ENCODE assay signal across 8 cellular contexts in genomic region chr11:63840356-63841060, GRCh38. TPM values are rescaled to one million over a fixed set of nuclear protein-coding genes. Genes with fewer than 3 reads are reported as not detected.
DNase-seq lines count a peak whose midpoint lies in the region; ATAC-seq and TF ChIP-seq lines count a peak whose summit lies in the region.

No MANE protein-coding gene starts in this region.

- no peak overlapping the region for H2AFZ ChIP-seq in PC-9
- no peak overlapping the region for H2AFZ ChIP-seq in parathyroid adenoma

- DNase-seq in EL (peak; percentile 13), PC-9 (no peak), epithelial cell of esophagus (ENCODE audit: low read depth) (no peak), NCI-H1105 (lab: John Stamatoyannopoulos, UW) (no peak), GM03348 (ENCODE audit: low spot score) (no peak)

- no TSS peak for BruUV-seq in PC-9 (replicated peaks; lab: Mats Ljungman, UMichigan)

- TF ChIP-seq CTCF in PC-9 (conservative IDR thresholded peaks at IDR 0.05) (no peak), epithelial cell of esophagus (IDR thresholded peaks at IDR 0.05; ENCODE audit: insufficient read depth, low read depth, low read length, missing control alignments) (no peak), parathyroid adenoma (IDR thresholded peaks at IDR 0.05) (no peak)

- H4K20me1 ChIP-seq in PC-9 (ENCODE audit: insufficient read depth), result peaks cover 58% of the 10 kb centered on the region

- peaks cover 63% of the 10 kb centered on the region for H3K79me2 ChIP-seq in PC-9 (ENCODE audit: low read depth)
- H3K79me2 ChIP-seq in parathyroid adenoma, result peaks cover 9% of the 10 kb centered on the region

- H3K36me3 ChIP-seq in PC-9 (ENCODE audit: low read depth) (peaks cover 14% of the 10 kb centered on the region; the same call in 1 of the 2 replicates), parathyroid adenoma (ENCODE audit: control insufficient read depth, insufficient read depth, low read length) (no peaks in the 10 kb centered on the region)

- H3F3A ChIP-seq in PC-9 (ENCODE audit: insufficient read depth, low read depth), result peaks cover 50% of the 10 kb centered on the region

- CTCF ChIA-PET in PC-9 (lab: Charles Lee), result interaction anchor here (1.2 to 2.1 kb wide), 2 partner anchors 32 to 94 kb away, joined by 5 to 15 read pairs; no protein-coding TSS in a partner anchor

- intact Hi-C loops in PC-9 (cut with micrococcal nuclease; ENCODE audit: unreplicated experiment), result loop anchor here (1.0 to 2.0 kb wide), 3 partner anchors 32 to 98 kb away; partner anchors contain the start of gene NAA40

- ATAC-seq in HG03565 (IDR thresholded peaks at IDR 0.05; ENCODE audit: unreplicated experiment), result no peak
- no peak for ATAC-seq in GM19455 (IDR thresholded peaks at IDR 0.05; ENCODE audit: unreplicated experiment)

- POLR2A ChIA-PET in PC-9 (lab: Charles Lee; ENCODE audit: unreplicated experiment), result no interaction called here

- no peak overlapping the region for H3K9ac ChIP-seq in parathyroid adenoma

- no peaks in the 10 kb centered on the region for H3K27me3 ChIP-seq in PC-9 (ENCODE audit: insufficient read depth, low read depth)
- H3K27me3 ChIP-seq in parathyroid adenoma (ENCODE audit: control insufficient read depth, insufficient read depth, low read length), result no peaks in the 10 kb centered on the region

- H3K9me3 ChIP-seq in PC-9 (ENCODE audit: insufficient read depth, low read depth) (no peaks in the 10 kb centered on the region), parathyroid adenoma (ENCODE audit: control insufficient read depth, low read length) (no peaks in the 10 kb centered on the region)

- peak overlapping the region; percentile 99 for H3K4me2 ChIP-seq in PC-9
- H3K4me2 ChIP-seq in parathyroid adenoma (ENCODE audit: low read length), result peak overlapping the region; percentile 87

- H3K9me2 ChIP-seq in PC-9 (ENCODE audit: insufficient read depth), result no peaks in the 10 kb centered on the region

- H3K4me3 ChIP-seq in PC-9, result peak overlapping the region; percentile 90
- H3K4me3 ChIP-seq in epithelial cell of esophagus (ENCODE audit: low read length), result peak overlapping the region; percentile 96
- H3K4me3 ChIP-seq in parathyroid adenoma (ENCODE audit: low read depth, low read length), result peak overlapping the region; percentile 75

- H3K4me1 ChIP-seq in PC-9 (replicated peaks; ENCODE audit: insufficient read depth), result peaks cover 65% of the 10 kb centered on the region
- peaks cover 8% of the 10 kb centered on the region for H3K4me1 ChIP-seq in parathyroid adenoma

- peak overlapping the region; percentile 55 for H3K27ac ChIP-seq in PC-9
- peak overlapping the region; percentile 24 for H3K27ac ChIP-seq in parathyroid adenoma

RNA-seq across cellular contexts. Expression of gene MARK2, which starts 1.6 kb away (rescaled TPM):
- total RNA-seq in PC-9 (2021), result 53.8 and 65.0 TPM in 2 replicates

RNA-seq across cellular contexts. Expression of gene SPINDOC, which starts 27.3 kb away (rescaled TPM):
- total RNA-seq in PC-9 (2021), result 46.8 and 49.7 TPM in 2 replicates
